ENCODE assay signal across 2 cellular contexts in genomic region chr11:36189735-36190134, GRCh38.
DNase-seq lines count a peak whose midpoint lies in the region; ATAC-seq, FAIRE-seq and TF ChIP-seq lines count a peak whose summit lies in the region.
"Not testable (repeated sequence)": the region's sequence is repeated elsewhere in the genome, so short reads cannot be mapped to it uniquely, and the experiment has no call there.

No MANE protein-coding gene starts in this region.

- intact Hi-C loops in K562 (cut with micrococcal nuclease) = not testable (repeated sequence)

- CTCF ChIA-PET in HEK293 (lab: Yijun Ruan, JAX); K562 (lab: Yijun Ruan, JAX; ENCODE audit: low intra/inter-chr PET ratio): not testable (repeated sequence)

- not testable (repeated sequence) for H3K9ac ChIP-seq in K562 (ENCODE audit: insufficient read depth in 1 of 2, low read depth in 2 of 2, low read length in 2 of 2)

- H2AFZ ChIP-seq in K562 (ENCODE audit: low read depth, low read length) = not testable (repeated sequence)

- TF ChIP-seq RAD21 in K562 (CRISPR knock-in tag; conservative IDR thresholded peaks at IDR 0.05 in 1 of 2, IDR thresholded peaks at IDR 0.05 in 1 of 2) = not testable (repeated sequence)

- WGBS in K562 (ENCODE audit: insufficient coverage, low coverage, missing lambda C conversion rate) = 20% methylated on average over 1 of the region's 1 CpG

- not testable (repeated sequence) for TF ChIP-seq CTCF in HEK293 (tag by site-specific recombination; IDR thresholded peaks at IDR 0.05); K562 (IDR thresholded peaks at IDR 0.05 in 2 of 3, conservative IDR thresholded peaks at IDR 0.05 in 1 of 3; ENCODE audit: insufficient read depth in 2 of 3, low read depth in 1 of 3, low read length in 3 of 3)

- not testable (repeated sequence) for ATAC-seq in K562

- H3K27me3 ChIP-seq in K562 (ENCODE audit: control insufficient read depth in 2 of 2, insufficient read depth in 2 of 2, low read length in 2 of 2) = not testable (repeated sequence)

- not testable (repeated sequence) for DNase-seq in K562 (ENCODE audit: extremely low read depth in 1 of 4, low spot score in 3 of 4)

- not testable (repeated sequence) for FAIRE-seq in K562 (lab: Jason Lieb, UNC)

- not testable (repeated sequence) for H3K27ac ChIP-seq in HEK293 (ENCODE audit: extremely low read depth, low read depth, low read length); K562 (ENCODE audit: extremely low read depth, low read depth, low read length)

- not testable (repeated sequence) for TF ChIP-seq POLR2A in K562 (conservative IDR thresholded peaks at IDR 0.05)

- H3K4me2 ChIP-seq in K562 (ENCODE audit: insufficient read depth, low read length) = not testable (repeated sequence)

- not testable (repeated sequence) for H3K9me1 ChIP-seq in K562 (ENCODE audit: control insufficient read depth, insufficient read depth, low read length)

- H3K4me1 ChIP-seq in HEK293 (ENCODE audit: control insufficient read depth, insufficient read depth, low read length); K562 (replicated peaks in 1 of 2; ENCODE audit: control insufficient read depth in 2 of 2, insufficient read depth in 2 of 2, low read length in 2 of 2): not testable (repeated sequence)

- POLR2A ChIA-PET in HEK293 (lab: Yijun Ruan, JAX); K562 (lab: Yijun Ruan, JAX): not testable (repeated sequence)

- H3K4me3 ChIP-seq in HEK293 (ENCODE audit: low read depth, low read length); K562: not testable (repeated sequence)

- H3K36me3 ChIP-seq in HEK293 (ENCODE audit: control insufficient read depth in 2 of 2, insufficient read depth in 1 of 2, low read length in 2 of 2); K562 (ENCODE audit: control insufficient read depth, insufficient read depth, low read length): not testable (repeated sequence)

- not testable (repeated sequence) for BruUV-seq in K562 (replicated peaks; lab: Mats Ljungman, UMichigan)

- H3K9me3 ChIP-seq in HEK293 (ENCODE audit: control insufficient read depth, insufficient read depth, low read depth, low read length); K562 (replicated peaks; ENCODE audit: control insufficient read depth, insufficient read depth, low read depth, low read length): not testable (repeated sequence)

- in situ Hi-C loops in K562 (cut with MboI) = not testable (repeated sequence)

- H3K79me2 ChIP-seq in K562 (ENCODE audit: control insufficient read depth, insufficient read depth, low read length) = not testable (repeated sequence)

- H4K20me1 ChIP-seq in K562 (replicated peaks; ENCODE audit: control insufficient read depth, insufficient read depth, low read length) = not testable (repeated sequence)

- not testable (repeated sequence) for TF ChIP-seq EP300 in K562 (IDR thresholded peaks at IDR 0.05; ENCODE audit: low read length)

TF ChIP-seq in HEK293, 187 proteins besides CTCF, POLR2A, EP300 and RAD21:
- peak; percentile 87 for TF ChIP-seq ZNF146 (tag by site-specific recombination; IDR thresholded peaks at IDR 0.05)

TF ChIP-seq in K562, 482 proteins besides CTCF, POLR2A, EP300 and RAD21:
- TF ChIP-seq ZNF146 (CRISPR knock-in tag; IDR thresholded peaks at IDR 0.05; ENCODE audit: unreplicated experiment) (peak; percentile 74), RBM25 (IDR thresholded peaks at IDR 0.05; ENCODE audit: low read depth, low read length, severe bottlenecking) (peak; percentile 12)
